Comparison of ENCODE assay signal across 36 cellular contexts in the genomic region with DNA sequence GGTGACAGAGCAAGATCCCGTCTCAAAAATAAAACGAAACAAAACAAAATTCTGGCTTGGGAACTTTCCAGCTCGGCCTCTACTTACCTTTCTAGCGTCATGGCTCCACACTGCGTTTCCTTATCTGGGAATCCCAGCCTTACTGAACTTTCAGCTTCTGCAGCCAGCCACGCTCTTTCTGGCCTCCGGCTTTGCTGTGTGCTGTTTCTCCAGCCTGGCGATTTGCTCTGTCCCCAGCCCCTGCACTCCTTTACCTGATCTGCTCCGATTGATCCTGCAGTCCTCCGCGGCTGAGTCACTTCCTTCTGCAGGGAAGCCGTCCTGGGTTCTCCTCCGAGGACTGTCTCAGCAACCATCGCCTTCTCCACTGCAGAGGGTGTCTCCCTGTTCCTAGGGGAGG.
"Had no signal": no experiment of that assay in that cellular context is flagged by ENCODE, and none has a peak within 500 bp of the region (broad histone marks: within the 10 kb centered on the region; RNA-seq: fewer than 3 reads in every experiment).

No MANE protein-coding gene starts in this region.

- ATAC-seq: activated CD4-positive, alpha-beta T cell treated with anti-CD3 and anti-CD28 coated beads for 36 hours; activated CD8-positive, alpha-beta memory T cell treated with anti-CD3 and anti-CD28 coated beads, Interleukin-2, amount 10 ng/mL, durations not matched to agents 7 days and 5 days; activated CD8-positive, alpha-beta T cell treated with anti-CD3 and anti-CD28 coated beads, Interleukin-2, amount 10 ng/mL, durations not matched to agents 7 days and 5 days; activated naive CD8-positive, alpha-beta T cell treated with anti-CD3 and anti-CD28 coated beads, Interleukin-2, amount 50 U/mL, for 24 hours; body of pancreas; effector memory CD8-positive, alpha-beta T cell; foreskin keratinocyte; gastrocnemius medialis; heart left ventricle had no signal

- DNase-seq: activated CD4-positive, alpha-beta memory T cell treated with anti-CD3 and anti-CD28 coated beads for 36 hours; activated CD4-positive, alpha-beta T cell treated with anti-CD3 and anti-CD28 coated beads for 36 hours; activated CD4-positive, alpha-beta T cell treated with anti-CD3 and anti-CD28 coated beads, Interleukin-2, amount 10 ng/mL, durations not matched to agents 24 days and 14 days; activated CD4-positive, CD25-positive, alpha-beta regulatory T cell; activated CD4-positive, CD25-positive, alpha-beta regulatory T cell treated with anti-CD3 and anti-CD28 coated beads, Interleukin-2, amount 50 U/mL, for 72 hours; activated CD8-positive, alpha-beta memory T cell treated with anti-CD3 and anti-CD28 coated beads, Interleukin-2, amount 10 ng/mL, durations not matched to agents 7 days and 5 days; activated CD8-positive, alpha-beta memory T cell treated with anti-CD3 and anti-CD28 coated beads, Interleukin-2, amount 50 U/mL, for 4 hours; activated CD8-positive, alpha-beta T cell treated with anti-CD3 and anti-CD28 coated beads, Interleukin-2, amount 10 ng/mL, durations not matched to agents 7 days and 5 days; activated effector memory CD4-positive, alpha-beta T cell treated with anti-CD3 and anti-CD28 coated beads, Interleukin-2, amount 50 U/mL, for 16 hours; activated naive CD4-positive, alpha-beta T cell treated with anti-CD3 and anti-CD28 coated beads for 36 hours; activated naive CD8-positive, alpha-beta T cell treated with anti-CD3 and anti-CD28 coated beads for 36 hours; activated naive CD8-positive, alpha-beta T cell treated with anti-CD3 and anti-CD28 coated beads, Interleukin-2, amount 50 U/mL, for 24 hours; activated T-cell treated with anti-CD3 and anti-CD28 coated beads, Interleukin-2, amount 50 U/mL, for 1 hour; activated T-cell treated with anti-CD3 and anti-CD28 coated beads, Interleukin-2, amount 50 U/mL, for 48 hours; adrenal gland; amygdala; aorta; body of pancreas; caudate nucleus; cortex of kidney; dermis blood vessel endothelial cell; effector CD4-positive, alpha-beta T cell; effector memory CD8-positive, alpha-beta T cell; erythroblast; foreskin keratinocyte; gastrocnemius medialis; glutamatergic neuron; heart left ventricle; T-helper 2 cell; WERI-Rb-1 had no signal

- FAIRE-seq: colon, TTC549 had no signal

- H3K27ac Mint-ChIP-seq: activated CD4-positive, alpha-beta memory T cell treated with anti-CD3 and anti-CD28 coated beads for 36 hours; activated CD4-positive, alpha-beta T cell treated with anti-CD3 and anti-CD28 coated beads for 36 hours; activated CD4-positive, alpha-beta T cell treated with anti-CD3 and anti-CD28 coated beads, Interleukin-2, amount 10 ng/mL, durations not matched to agents 24 days and 14 days; activated CD8-positive, alpha-beta memory T cell treated with anti-CD3 and anti-CD28 coated beads, Interleukin-2, amount 10 ng/mL, durations not matched to agents 7 days and 5 days; activated CD8-positive, alpha-beta T cell treated with anti-CD3 and anti-CD28 coated beads, Interleukin-2, amount 10 ng/mL, durations not matched to agents 7 days and 5 days; activated naive CD4-positive, alpha-beta T cell treated with anti-CD3 and anti-CD28 coated beads for 36 hours; activated naive CD4-positive, alpha-beta T cell treated with anti-CD3 and anti-CD28 coated beads, Interleukin-2, amount 50 U/mL, for 24 hours; activated naive CD8-positive, alpha-beta T cell treated with anti-CD3 and anti-CD28 coated beads for 36 hours; activated naive CD8-positive, alpha-beta T cell treated with anti-CD3 and anti-CD28 coated beads, Interleukin-2, amount 50 U/mL, for 24 hours; activated T-helper 1 cell treated with anti-CD3 and anti-CD28 coated beads, Interleukin-12 subunit alpha, Interleukin-12 subunit beta, Interleukin-2, Interleukin-4 antibody, amounts not matched to agents 30 ng/mL and 10 ng/mL and 1 ng/mL, durations not matched to agents 14 hours and 24 hours and 36 hours; activated T-helper 2 cell treated with anti-CD3 and anti-CD28 coated beads, Interferon-gamma antibody, Interleukin-2, Interleukin-4, amounts not matched to agents 10 μg/mL and 5 μg/mL and 100 μg/mL, durations not matched to agents 14 hours and 24 hours and 36 hours; effector memory CD8-positive, alpha-beta T cell had no signal

- H3K9me3 Mint-ChIP-seq: activated CD4-positive, alpha-beta memory T cell treated with anti-CD3 and anti-CD28 coated beads for 36 hours; activated CD4-positive, alpha-beta T cell treated with anti-CD3 and anti-CD28 coated beads, Interleukin-2, amount 10 ng/mL, durations not matched to agents 24 days and 14 days; activated naive CD4-positive, alpha-beta T cell treated with anti-CD3 and anti-CD28 coated beads for 36 hours; activated naive CD4-positive, alpha-beta T cell treated with anti-CD3 and anti-CD28 coated beads, Interleukin-2, amount 50 U/mL, for 24 hours; activated naive CD8-positive, alpha-beta T cell treated with anti-CD3 and anti-CD28 coated beads for 36 hours; activated naive CD8-positive, alpha-beta T cell treated with anti-CD3 and anti-CD28 coated beads, Interleukin-2, amount 50 U/mL, for 24 hours; activated T-helper 1 cell treated with anti-CD3 and anti-CD28 coated beads, Interleukin-12 subunit alpha, Interleukin-12 subunit beta, Interleukin-2, Interleukin-4 antibody, amounts not matched to agents 30 ng/mL and 10 ng/mL and 1 ng/mL, durations not matched to agents 14 hours and 24 hours and 36 hours; activated T-helper 2 cell treated with anti-CD3 and anti-CD28 coated beads, Interferon-gamma antibody, Interleukin-2, Interleukin-4, amounts not matched to agents 10 μg/mL and 5 μg/mL and 100 μg/mL, durations not matched to agents 14 hours and 24 hours and 36 hours; effector memory CD8-positive, alpha-beta T cell had no signal

- H3K36me3 ChIP-seq: adrenal gland, esophagus muscularis mucosa, gastrocnemius medialis, heart left ventricle, WERI-Rb-1 had no signal

- H3K9me3 ChIP-seq: adrenal gland, body of pancreas, esophagus muscularis mucosa, gastrocnemius medialis, heart left ventricle had no signal

- H3K4me3 Mint-ChIP-seq: activated CD4-positive, alpha-beta memory T cell treated with anti-CD3 and anti-CD28 coated beads for 36 hours; activated CD4-positive, alpha-beta T cell treated with anti-CD3 and anti-CD28 coated beads for 36 hours; activated CD4-positive, alpha-beta T cell treated with anti-CD3 and anti-CD28 coated beads, Interleukin-2, amount 10 ng/mL, durations not matched to agents 24 days and 14 days; activated CD8-positive, alpha-beta memory T cell treated with anti-CD3 and anti-CD28 coated beads, Interleukin-2, amount 10 ng/mL, durations not matched to agents 7 days and 5 days; activated CD8-positive, alpha-beta T cell treated with anti-CD3 and anti-CD28 coated beads, Interleukin-2, amount 10 ng/mL, durations not matched to agents 7 days and 5 days; activated naive CD4-positive, alpha-beta T cell treated with anti-CD3 and anti-CD28 coated beads for 36 hours; activated naive CD4-positive, alpha-beta T cell treated with anti-CD3 and anti-CD28 coated beads, Interleukin-2, amount 50 U/mL, for 24 hours; activated naive CD8-positive, alpha-beta T cell treated with anti-CD3 and anti-CD28 coated beads for 36 hours; activated naive CD8-positive, alpha-beta T cell treated with anti-CD3 and anti-CD28 coated beads, Interleukin-2, amount 50 U/mL, for 24 hours; activated T-helper 1 cell treated with anti-CD3 and anti-CD28 coated beads, Interleukin-12 subunit alpha, Interleukin-12 subunit beta, Interleukin-2, Interleukin-4 antibody, amounts not matched to agents 30 ng/mL and 10 ng/mL and 1 ng/mL, durations not matched to agents 14 hours and 24 hours and 36 hours; effector memory CD8-positive, alpha-beta T cell had no signal

- H3K27me3 ChIP-seq: adrenal gland, body of pancreas, foreskin keratinocyte, gastrocnemius medialis, heart left ventricle had no signal

- H3K36me3 Mint-ChIP-seq: activated CD4-positive, alpha-beta memory T cell treated with anti-CD3 and anti-CD28 coated beads for 36 hours; activated CD8-positive, alpha-beta memory T cell treated with anti-CD3 and anti-CD28 coated beads, Interleukin-2, amount 10 ng/mL, durations not matched to agents 7 days and 5 days; activated naive CD8-positive, alpha-beta T cell treated with anti-CD3 and anti-CD28 coated beads for 36 hours had no signal

- H3K27ac ChIP-seq: adrenal gland, body of pancreas, esophagus muscularis mucosa, foreskin keratinocyte, gastrocnemius medialis, heart left ventricle, WERI-Rb-1 had no signal

- H3K4me3 ChIP-seq: adrenal gland, body of pancreas, esophagus muscularis mucosa, gastrocnemius medialis, heart left ventricle had no signal

- H3K4me1 Mint-ChIP-seq: activated CD4-positive, alpha-beta T cell treated with anti-CD3 and anti-CD28 coated beads, Interleukin-2, amount 10 ng/mL, durations not matched to agents 24 days and 14 days had no signal

- H3K4me1 ChIP-seq: foreskin keratinocyte, gastrocnemius medialis had no signal
